In genomic region chr11:87445002-87445401, GRCh38 we compare ENCODE assay signal across 21 cellular contexts.
DNase-seq lines count a peak whose midpoint lies in the region; ATAC-seq and TF ChIP-seq lines count a peak whose summit lies in the region.
"Had no signal": no experiment of that assay in that cellular context is flagged by ENCODE, and none has a peak within 500 bp of the region (broad histone marks: within the 10 kb centered on the region; RNA-seq: fewer than 3 reads in every experiment).

No MANE protein-coding gene starts in this region.

- H3K4me3 ChIP-seq in AG10803 (ENCODE audit: low read length), result no peak overlapping the region
- H3K4me3 ChIP-seq: coronary artery, gastrocnemius medialis, GM23338 had no signal

- no peak for ATAC-seq in GM18519 (IDR thresholded peaks at IDR 0.05; ENCODE audit: low FRiP score, unreplicated experiment)
- ATAC-seq in HG02678 (IDR thresholded peaks at IDR 0.05; ENCODE audit: unreplicated experiment), result no peak
- ATAC-seq: gastrocnemius medialis; GM23338; left colon; natural killer cell treated with Interleukin-12 subunit alpha and Interleukin-12 subunit beta and Interleukin-15 and Interleukin-18, amount 100 ng/mL, for 72 hours; Right ventricle myocardium inferior had no signal

- no peak for TF ChIP-seq CTCF in AG10803 (conservative IDR thresholded peaks at IDR 0.05; ENCODE audit: low read length)

- DNase-seq in AG10803 (ENCODE audit: low read depth), result peak; percentile 88
- DNase-seq in LHCN-M2 (ENCODE audit: low read depth), result peak; percentile 49
- peak; percentile 60 for DNase-seq in dedifferentiated amniotic fluid mesenchymal stem cell (ENCODE audit: extremely low spot score)
- peak; percentile 18 for DNase-seq in myocyte (ENCODE audit: low read depth)
- no peak for DNase-seq in activated gamma-delta T cell (lab: John Stamatoyannopoulos, UW)
- no peak for DNase-seq in stimulated activated CD8-positive, alpha-beta memory T cell treated with anti-CD3 and anti-CD28 coated beads, Interleukin-4, amount 100 ng/mL, for 48 hours
- DNase-seq: activated CD8-positive, alpha-beta memory T cell treated with anti-CD3 and anti-CD28 coated beads, Interleukin-2, amount 50 U/mL, for 48 hours; activated naive CD4-positive, alpha-beta T cell treated with Interleukin-2 at 50 U/mL for 16 hours; aorta; DMS79 treated with DMSO at 0.1 percent for 48 hours; gastrocnemius medialis; left colon; NCI-H1417; NCI-H526 treated with DMSO at 0.1 percent for 48 hours; posterior cingulate gyrus had no signal

Comparison
In these comparisons a context has a peak if more than half of its experiments do, and no peak if none do; other contexts are left out.
1. DNase-seq: peak in AG10803 (single experiment), LHCN-M2 (single experiment), dedifferentiated amniotic fluid mesenchymal stem cell (single experiment) and myocyte (single experiment); none in activated gamma-delta T cell (single experiment) and stimulated activated CD8-positive, alpha-beta memory T cell treated with anti-CD3 and anti-CD28 coated beads, Interleukin-4, amount 100 ng/mL, for 48 hours (single experiment).